Comparison of ENCODE assay signal across 8 cellular contexts in the genomic region with DNA sequence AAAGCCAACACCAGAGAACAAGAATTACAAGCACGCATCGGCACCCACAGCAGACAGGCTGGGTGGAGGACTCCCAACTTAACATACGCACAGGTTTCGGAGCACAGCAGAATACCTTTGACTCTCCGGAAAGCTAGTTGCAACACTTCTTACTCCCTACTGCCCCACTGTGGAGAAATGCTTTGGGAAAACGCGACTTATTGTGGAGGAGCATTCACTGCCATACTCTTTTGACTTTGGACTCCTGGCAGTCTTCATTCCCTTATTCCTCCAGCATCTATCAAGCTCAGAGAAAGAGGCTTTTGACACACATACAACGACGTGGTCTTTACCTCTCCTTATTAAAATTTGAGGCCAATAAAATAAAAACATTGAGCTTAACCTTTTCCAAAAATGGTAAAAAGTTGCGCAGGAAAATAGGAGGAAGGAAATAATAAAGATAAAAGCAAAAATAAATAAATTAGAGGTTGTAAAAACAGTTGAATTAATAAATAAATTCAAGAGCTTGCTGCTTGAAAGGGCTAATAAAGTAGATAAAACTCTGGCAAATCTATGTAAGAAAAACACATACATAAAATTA. TPM values are rescaled to one million over a fixed set of nuclear protein-coding genes. Genes with fewer than 3 reads are reported as not detected.
DNase-seq lines count a peak whose midpoint lies in the region; ATAC-seq and TF ChIP-seq lines count a peak whose summit lies in the region.

No MANE protein-coding gene starts in this region.

- H3K27ac Mint-ChIP-seq in HFFc6 = no peak overlapping the region
- no peak overlapping the region for H3K27ac Mint-ChIP-seq in immature natural killer cell

- H3K9me3 Mint-ChIP-seq in HFFc6 (no peaks in the 10 kb centered on the region; the same call in 1 of the 2 replicates), immature natural killer cell (no peaks in the 10 kb centered on the region)

- H3K36me3 Mint-ChIP-seq in HFFc6 (ENCODE audit: low read depth) (no peaks in the 10 kb centered on the region), immature natural killer cell (no peaks in the 10 kb centered on the region)

- DNase-seq in DMS53 (lab: John Stamatoyannopoulos, UW) = peak; percentile 85
- no peak for DNase-seq in HFFc6
- peak; percentile 1 to 30 for DNase-seq in activated CD4-positive, alpha-beta T cell treated with anti-CD3 and anti-CD28 coated beads for 4 hours
- DNase-seq in myocyte (ENCODE audit: low read depth) = peak; percentile 22
- no peak for DNase-seq in posterior vena cava (ENCODE audit: low spot score)
- no peak for DNase-seq in immature natural killer cell

- H3K4me3 Mint-ChIP-seq in HFFc6 = no peak overlapping the region; the same call in 1 of the 2 replicates
- peak overlapping the region in 1 of 5 donors; percentile 58 for H3K4me3 Mint-ChIP-seq in immature natural killer cell

- H3K27me3 Mint-ChIP-seq in HFFc6 (ENCODE audit: insufficient read depth) (no peaks in the 10 kb centered on the region), immature natural killer cell (ENCODE audit: low read depth in 3 of 3) (peaks cover 1 to 7% (median 2%) of the 10 kb centered on the region in 3 donors)

- intact Hi-C loops in posterior vena cava (cut with DNase I) = no loop called here

- peak; percentile 63 for ATAC-seq in esophagus mucosa
- no peak for ATAC-seq in HG02571 (IDR thresholded peaks at IDR 0.05; ENCODE audit: unreplicated experiment)

- TF ChIP-seq CTCF in HFFc6 (IDR thresholded peaks at IDR 0.05) = peak; percentile 26; the same call in 1 of the 2 replicates

- H3K4me1 Mint-ChIP-seq in HFFc6 (ENCODE audit: low read depth) (no peaks in the 10 kb centered on the region), immature natural killer cell (peaks cover 0 to 5% of the 10 kb centered on the region in 2 donors)

RNA-seq across cellular contexts. Expression of a gene that starts 41.4 kb away (rescaled TPM):
- not detected for total RNA-seq in HFFc6 (2021; fragmentation: NEBNext Ultra II Directional; extraction: Animal tissue kit (Norgen Biotek cat#: 25700))
- total RNA-seq in esophagus mucosa = 0.28 TPM
- total RNA-seq in myocyte = not detected in 2 replicates
- 0.10 TPM for polyA plus RNA-seq in myocyte (2012)
- total RNA-seq in posterior vena cava = 10 to 100 TPM; 11.3 to 13.5 TPM
- polyA plus RNA-seq in immature natural killer cell = not detected

Comparison
In these comparisons a context has a peak if more than half of its experiments do, and no peak if none do; other contexts are left out.
1. DNase-seq: peak in DMS53 (single experiment), activated CD4-positive, alpha-beta T cell treated with anti-CD3 and anti-CD28 coated beads for 4 hours (2 of 2) and myocyte (single experiment); none in HFFc6 (single experiment), posterior vena cava (single experiment) and immature natural killer cell (0 of 3).